8 cellular contexts compared by ENCODE assay signal in the genomic region with DNA sequence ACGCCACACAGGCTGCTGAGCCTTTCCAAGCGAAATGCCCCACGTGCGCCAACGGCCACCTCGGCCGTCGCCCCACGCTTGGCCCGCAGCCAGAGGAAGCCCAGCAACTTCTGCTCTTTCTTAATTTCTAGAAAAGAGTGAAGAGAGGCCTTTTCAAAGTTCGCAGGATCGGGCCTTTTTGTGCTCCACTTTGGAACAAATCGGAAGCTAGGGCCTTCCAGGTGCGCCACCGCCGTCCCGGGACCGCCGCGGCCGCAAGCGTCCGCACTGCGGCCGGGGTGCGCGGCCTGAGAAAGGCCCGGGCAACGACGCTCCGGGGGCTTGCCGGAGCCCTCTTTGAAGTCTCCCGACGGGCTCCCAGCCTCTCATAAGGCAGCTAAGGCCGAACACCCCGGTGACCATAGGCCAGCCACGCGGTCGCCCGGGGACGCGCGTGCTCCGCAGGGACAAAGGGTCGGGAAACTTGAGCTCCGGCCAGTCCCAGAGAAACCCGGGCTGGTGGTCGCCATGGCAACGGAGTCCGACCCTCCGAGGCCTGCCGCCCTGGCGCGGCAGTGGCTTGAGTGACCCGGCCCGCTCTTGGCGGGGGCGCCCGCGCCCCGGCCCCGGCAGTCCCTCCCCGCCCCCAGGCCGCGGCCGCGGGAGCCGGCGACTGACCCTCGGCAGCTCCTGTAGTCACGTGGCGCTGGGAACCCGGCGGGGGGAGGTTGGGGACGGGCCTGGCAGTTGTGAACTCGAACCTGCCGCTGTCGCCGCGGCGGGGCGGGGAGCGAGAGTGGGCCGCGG. TPM values are rescaled to one million over a fixed set of nuclear protein-coding genes. Genes with fewer than 3 reads are reported as not detected.
DNase-seq lines count a peak whose midpoint lies in the region; ATAC-seq and TF ChIP-seq lines count a peak whose summit lies in the region.

A gene (plus strand): TSS at position 725 of the 786 bp plus-strand sequence. CDS start 890 bp downstream, outside the sequence.

- DNase-seq in COLO829 (ENCODE audit: low spot score) (peak; percentile 68), PC-3 (peak; percentile 80), erythroblast (lab: John Stamatoyannopoulos, UW) (peak; percentile 92 to 93)
- DNase-seq in activated T-cell treated with anti-CD3 and anti-CD28 coated beads, Interleukin-2, amount 50 U/mL, for 1 hour, result peak; percentile 83
- peak; percentile 64 to 71 for DNase-seq in stimulated activated CD8-positive, alpha-beta memory T cell treated with anti-CD3 and anti-CD28 coated beads, Interleukin-4, amount 100 ng/mL, for 4 hours (ENCODE audit: low read depth in 2 of 2, low spot score in 1 of 2)

- H3K27ac ChIP-seq in HUES6 (ENCODE audit: low read depth, low read length) (peak within 1 kb of the TSS; percentile 97), PC-3 (ENCODE audit: low read length) (peak within 1 kb of the TSS; percentile 83), mucosa of rectum (ENCODE audit: low read depth in 2 of 2, low read length in 2 of 2) (peak within 1 kb of the TSS; percentile 94 to 96)

- peak within 1 kb of the TSS; percentile 94 for H3K4me2 ChIP-seq in PC-3 (ENCODE audit: low read length)

- CTCF ChIA-PET in PC-3 (lab: Charles Lee), result no interaction called here

- H3F3A ChIP-seq in PC-3 (ENCODE audit: low read length, unreplicated experiment), result no peaks in the 10 kb centered on the region

- ATAC-seq in GM21367 (IDR thresholded peaks at IDR 0.05; ENCODE audit: unreplicated experiment) (peak; percentile 32), PC-3 (peak; percentile 54)

- peak; percentile 68 for TF ChIP-seq POLR2A in erythroblast (IDR thresholded peaks at IDR 0.05; ENCODE audit: low read length)

- BruUV-seq in PC-3 (replicated peaks; lab: Mats Ljungman, UMichigan), result no TSS peak

- POLR2A ChIA-PET in PC-3 (lab: Charles Lee; ENCODE audit: unreplicated experiment), result interaction anchor here (0.6 kb wide), 2 partner anchors 17 to 45 kb away, joined by 3 to 5 read pairs; a partner anchor contains a TSS

- intact Hi-C loops in PC-3 (cut with micrococcal nuclease), result no loop called here

- peaks cover 31% of the 10 kb centered on the region for H3K36me3 ChIP-seq in HUES6 (ENCODE audit: control insufficient read depth, insufficient read depth, low read length)
- H3K36me3 ChIP-seq in PC-3 (ENCODE audit: low read depth, low read length), result no peaks in the 10 kb centered on the region
- peaks cover 8 to 21% of the 10 kb centered on the region in 2 donors for H3K36me3 ChIP-seq in mucosa of rectum (ENCODE audit: control insufficient read depth in 2 of 2, insufficient read depth in 2 of 2, low read length in 2 of 2)

- TF ChIP-seq CTCF in PC-3 (conservative IDR thresholded peaks at IDR 0.05; ENCODE audit: low read depth, low read length), result no peak

- no peaks in the 10 kb centered on the region for H3K9me2 ChIP-seq in PC-3 (replicated peaks; ENCODE audit: low read length)

- peak within 1 kb of the TSS; percentile 70 for H3K4me3 ChIP-seq in HUES6 (ENCODE audit: low read depth, low read length)
- peak within 1 kb of the TSS; percentile 87 for H3K4me3 ChIP-seq in PC-3 (ENCODE audit: low read length)
- peak within 1 kb of the TSS; percentile 84 to 97 for H3K4me3 ChIP-seq in mucosa of rectum (ENCODE audit: low read length in 2 of 2)

- peak within 1 kb of the TSS; percentile 71 for H2AFZ ChIP-seq in PC-3 (ENCODE audit: low read length)

- H3K9ac ChIP-seq in HUES6 (ENCODE audit: low read length), result peak within 1 kb of the TSS; percentile 84
- H3K9ac ChIP-seq in PC-3 (ENCODE audit: low read length), result peak within 1 kb of the TSS; percentile 92
- H3K9ac ChIP-seq in mucosa of rectum (ENCODE audit: low read depth in 1 of 2, low read length in 2 of 2), result peak within 1 kb of the TSS; percentile 83 to 92

- 0 out of 2 replicates have a peak, but pooled peaks cover 11% of the 10 kb centered on the region for H4K20me1 ChIP-seq in PC-3 (ENCODE audit: low read length)

- H3K9me3 ChIP-seq in HUES6 (ENCODE audit: control insufficient read depth, insufficient read depth, low read depth, low read length) (no peaks in the 10 kb centered on the region), PC-3 (ENCODE audit: low read length) (no peaks in the 10 kb centered on the region), mucosa of rectum (ENCODE audit: control insufficient read depth in 2 of 2, low read length in 2 of 2) (no peaks in the 10 kb centered on the region)

- H3K27me3 ChIP-seq in HUES6 (ENCODE audit: control insufficient read depth, insufficient read depth, low read length) (no peaks in the 10 kb centered on the region), PC-3 (ENCODE audit: low read length) (no peaks in the 10 kb centered on the region), mucosa of rectum (ENCODE audit: control insufficient read depth in 2 of 2, insufficient read depth in 2 of 2, low read length in 2 of 2) (no peaks in the 10 kb centered on the region)

- H3K79me2 ChIP-seq in PC-3 (ENCODE audit: low read length), result peaks cover 46% of the 10 kb centered on the region

- H3K4me1 ChIP-seq in HUES6 (ENCODE audit: control insufficient read depth, insufficient read depth, low read length) (peaks cover 44% of the 10 kb centered on the region), PC-3 (ENCODE audit: insufficient read depth, low read length) (peaks cover 30% of the 10 kb centered on the region), mucosa of rectum (ENCODE audit: control insufficient read depth in 2 of 2, insufficient read depth in 2 of 2, low read length in 2 of 2) (peaks cover 42 to 46% of the 10 kb centered on the region in 2 donors)

RNA-seq across cellular contexts. Expression of the gene that starts here (rescaled TPM):
- total RNA-seq in PC-3 (2014; rRNA removed), result 124 and 153 TPM in 2 replicates

Comparison
In these comparisons a context has a peak if more than half of its experiments do, and no peak if none do; other contexts are left out.
1. Peak in every context shown above with its lines: DNase-seq, ATAC-seq, H3K4me3 ChIP-seq and H3K27ac ChIP-seq.